Comparison of ENCODE assay signal across 1 cellular context in genomic region chr14:24198845-24199524, GRCh38.
A peak's percentile ranks its signal among the peaks of the same experiment; 100 is the strongest.
TF ChIP-seq lines count a peak whose summit lies in the region.

No MANE protein-coding gene starts in this region.

TF ChIP-seq in GM12878, 131 proteins besides CTCF, POLR2A, EP300 and RAD21:
- TF ChIP-seq ZBTB11 (CRISPR knock-in tag; IDR thresholded peaks at IDR 0.05) (no peak), MLLT1 (IDR thresholded peaks at IDR 0.05) (0 out of 2 replicates have a peak, but pooled peaks have one; percentile 49)
TF ChIP-seq in GM12878: peak in this region for 1.
